Comparison of ENCODE assay signal across 10 cellular contexts in genomic region chrX:50765986-50766385, GRCh38. TPM values are rescaled to one million over a fixed set of nuclear protein-coding genes. Genes with fewer than 3 reads are reported as not detected.
"Had no signal": no experiment of that assay in that cellular context is flagged by ENCODE, and none has a peak within 500 bp of the region (broad histone marks: within the 10 kb centered on the region; RNA-seq: fewer than 3 reads in every experiment).

No MANE protein-coding gene starts in this region.

- H3K36me3 ChIP-seq: HAP-1 had no signal

- H3K9me3 ChIP-seq: HAP-1 had no signal

- H3K4me3 ChIP-seq: GM23248, HAP-1 had no signal

- DNase-seq: GM23248, GOT3, H7, HFFc6, KBM-7 had no signal

- H3K36me3 Mint-ChIP-seq: IgD-negative memory B cell had no signal

- H3K27ac ChIP-seq: GM23248, HL-60 had no signal

- H3K9me3 Mint-ChIP-seq: HFFc6, IgD-negative memory B cell had no signal

- H3K27ac Mint-ChIP-seq: HFFc6, IgD-negative memory B cell had no signal

- ATAC-seq: HCT116, HepG2 had no signal

- H3K9ac ChIP-seq: GM23248 had no signal

- H3K4me3 Mint-ChIP-seq: HFFc6, IgD-negative memory B cell had no signal

RNA-seq across cellular contexts. Expression of gene SHROOM4, which starts 48.0 kb away (rescaled TPM):
- total RNA-seq: HFFc6 had no signal
